8 cellular contexts compared by ENCODE assay signal in the genomic region with DNA sequence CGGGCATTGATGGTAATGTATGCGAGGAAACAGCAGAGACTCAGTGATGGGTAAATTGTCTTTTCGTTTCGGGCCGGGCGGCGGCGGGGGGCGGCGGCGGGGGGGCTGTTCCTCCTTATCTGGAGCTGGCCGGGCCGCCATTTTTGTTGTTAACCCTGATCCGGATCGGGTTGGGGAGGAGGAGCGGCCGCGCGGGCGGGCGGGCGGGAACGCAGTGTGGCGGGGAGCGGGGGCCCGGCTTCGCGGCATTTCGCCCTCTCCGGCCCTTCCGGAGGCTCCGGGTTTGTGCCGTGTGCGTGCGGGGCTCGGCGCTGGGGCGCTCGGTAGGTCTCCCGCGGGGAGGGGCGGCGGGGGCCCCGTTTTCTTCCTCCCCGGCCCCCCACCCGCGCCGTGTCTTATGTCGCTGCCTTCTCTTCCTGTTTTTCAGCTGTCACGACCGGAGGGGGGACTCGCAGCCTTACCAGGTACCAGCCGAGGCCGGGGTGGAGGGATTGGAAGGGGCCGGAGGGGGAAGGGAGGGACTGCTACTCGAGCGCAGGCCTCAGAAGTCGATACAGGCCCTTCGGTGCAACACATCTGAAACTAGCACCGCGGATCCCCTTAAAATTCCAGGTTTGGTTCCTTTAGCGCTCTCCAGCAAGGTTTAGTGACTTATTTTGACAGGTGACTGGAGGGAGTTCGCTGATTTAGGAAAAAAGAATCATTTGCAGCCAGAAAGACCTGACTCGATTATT. TPM values are rescaled to one million over a fixed set of nuclear protein-coding genes. Genes with fewer than 3 reads are reported as not detected.
A peak's percentile ranks its signal among the peaks of the same experiment; 100 is the strongest.
DNase-seq lines count a peak whose midpoint lies in the region; ATAC-seq and TF ChIP-seq lines count a peak whose summit lies in the region.

No MANE protein-coding gene starts in this region.

- H3K9me3 ChIP-seq in heart left ventricle (no peaks in the 10 kb centered on the region), tibial nerve (no peaks in the 10 kb centered on the region)

- H3K27ac Mint-ChIP-seq in activated naive CD8-positive, alpha-beta T cell treated with anti-CD3 and anti-CD28 coated beads, Interleukin-2, amount 50 U/mL, for 24 hours: peak overlapping the region; percentile 94

- peak overlapping the region; percentile 78 to 99 (median 95) for H3K4me3 ChIP-seq in heart left ventricle
- H3K4me3 ChIP-seq in tibial nerve: peak overlapping the region; percentile 70 to 98 (median 90)

- H3K27ac ChIP-seq in heart left ventricle (peak overlapping the region; percentile 96 to 100 (median 100)), tibial nerve (peak overlapping the region; percentile 93 to 98 (median 97))

- peak in 1 of 2 donors; percentile 54 for TF ChIP-seq EP300 in tibial nerve (IDR thresholded peaks at IDR 0.05)

- no peak for TF ChIP-seq POLR2A in heart left ventricle (IDR thresholded peaks at IDR 0.05)
- no peak for TF ChIP-seq POLR2A in tibial nerve (IDR thresholded peaks at IDR 0.05)

- WGBS in heart left ventricle, 4 donors: 0 to 1% (median 0%) methylated on average over 12 to 64 of the region's 64 CpGs
- WGBS in tibial nerve, 2 donors: 0 to 1% methylated on average over 21 to 29 of the region's 64 CpGs

- H3K36me3 ChIP-seq in heart left ventricle (peaks cover 0 to 43% (median 38%) of the 10 kb centered on the region in 9 donors), tibial nerve (peaks cover 0 to 49% (median 5%) of the 10 kb centered on the region in 3 donors)

- ATAC-seq in HG03196 (IDR thresholded peaks at IDR 0.05; ENCODE audit: unreplicated experiment) (peak; percentile 19), SK-N-SH treated with all-trans-retinoic acid at 6 μM for 48 hours (peak; percentile 30), heart left ventricle (peak in 2 of 4 donors; percentile 23 to 27)
- peak; percentile 15 for ATAC-seq in activated naive CD8-positive, alpha-beta T cell treated with anti-CD3 and anti-CD28 coated beads, Interleukin-2, amount 50 U/mL, for 24 hours

- peaks cover 68% of the 10 kb centered on the region for H3K4me1 Mint-ChIP-seq in activated naive CD8-positive, alpha-beta T cell treated with anti-CD3 and anti-CD28 coated beads, Interleukin-2, amount 50 U/mL, for 24 hours

- peak overlapping the region; percentile 92 for H3K4me3 Mint-ChIP-seq in activated naive CD8-positive, alpha-beta T cell treated with anti-CD3 and anti-CD28 coated beads, Interleukin-2, amount 50 U/mL, for 24 hours

- no peak for TF ChIP-seq CTCF in heart left ventricle (IDR thresholded peaks at IDR 0.05)
- TF ChIP-seq CTCF in tibial nerve (IDR thresholded peaks at IDR 0.05): no peak

- H3K9me3 Mint-ChIP-seq in activated naive CD8-positive, alpha-beta T cell treated with anti-CD3 and anti-CD28 coated beads, Interleukin-2, amount 50 U/mL, for 24 hours: no peaks in the 10 kb centered on the region

- H3K4me1 ChIP-seq in heart left ventricle (peaks cover 0 to 58% (median 29%) of the 10 kb centered on the region in 12 donors), tibial nerve (peaks cover 0 to 58% (median 16%) of the 10 kb centered on the region in 4 donors)

- H3K27me3 ChIP-seq in heart left ventricle (no peaks in the 10 kb centered on the region), tibial nerve (no peaks in the 10 kb centered on the region)

- peaks cover 54% of the 10 kb centered on the region for H3K36me3 Mint-ChIP-seq in activated naive CD8-positive, alpha-beta T cell treated with anti-CD3 and anti-CD28 coated beads, Interleukin-2, amount 50 U/mL, for 24 hours (ENCODE audit: low read depth)

- no peaks in the 10 kb centered on the region for H3K27me3 Mint-ChIP-seq in activated naive CD8-positive, alpha-beta T cell treated with anti-CD3 and anti-CD28 coated beads, Interleukin-2, amount 50 U/mL, for 24 hours

- intact Hi-C loops in heart left ventricle (cut with DNase I) (loop anchor here in 7 of 10 donors (5.0 to 10.0 kb wide), 5 partner anchors 49 to 101 kb away; no protein-coding TSS in a partner anchor), posterior cingulate gyrus (cut with DNase I) (loop anchor here (5.0 kb wide), 2 partner anchors 101 to 231 kb away; partner anchors contain the start of gene MPP7)

- DNase-seq in NCI-H345 (lab: John Stamatoyannopoulos, UW) (peak; percentile 47), NCI-H345 treated with DMSO at 0.1 percent for 48 hours (lab: John Stamatoyannopoulos, UW; ENCODE audit: unreplicated experiment) (no peak), heart left ventricle (peak; percentile 73 to 85 (median 77)), posterior cingulate gyrus (peak in 9 of 10 donors; percentile 47 to 92 (median 65)), tibial nerve (ENCODE audit: low spot score in 2 of 2) (peak; percentile 57 to 60)
- DNase-seq in activated naive CD8-positive, alpha-beta T cell treated with anti-CD3 and anti-CD28 coated beads, Interleukin-2, amount 50 U/mL, for 24 hours: peak; percentile 73

TF ChIP-seq in SK-N-SH treated with all-trans-retinoic acid at 6 μM for 48 hours, 23 proteins besides CTCF, POLR2A, EP300 and RAD21:
- TF ChIP-seq PPARA (CRISPR knock-in tag; IDR thresholded peaks at IDR 0.05; ENCODE audit: borderline replicate concordance): no peak
- no peak for TF ChIP-seq ZNF8 (CRISPR knock-in tag; IDR thresholded peaks at IDR 0.05)
- TF ChIP-seq ZC3H10 (CRISPR knock-in tag; IDR thresholded peaks at IDR 0.05): no peak
- peak; percentile 50; the same call in 1 of the 2 replicates for TF ChIP-seq PATZ1 (CRISPR knock-in tag; IDR thresholded peaks at IDR 0.05; ENCODE audit: borderline replicate concordance)
- TF ChIP-seq, protein P1, sequence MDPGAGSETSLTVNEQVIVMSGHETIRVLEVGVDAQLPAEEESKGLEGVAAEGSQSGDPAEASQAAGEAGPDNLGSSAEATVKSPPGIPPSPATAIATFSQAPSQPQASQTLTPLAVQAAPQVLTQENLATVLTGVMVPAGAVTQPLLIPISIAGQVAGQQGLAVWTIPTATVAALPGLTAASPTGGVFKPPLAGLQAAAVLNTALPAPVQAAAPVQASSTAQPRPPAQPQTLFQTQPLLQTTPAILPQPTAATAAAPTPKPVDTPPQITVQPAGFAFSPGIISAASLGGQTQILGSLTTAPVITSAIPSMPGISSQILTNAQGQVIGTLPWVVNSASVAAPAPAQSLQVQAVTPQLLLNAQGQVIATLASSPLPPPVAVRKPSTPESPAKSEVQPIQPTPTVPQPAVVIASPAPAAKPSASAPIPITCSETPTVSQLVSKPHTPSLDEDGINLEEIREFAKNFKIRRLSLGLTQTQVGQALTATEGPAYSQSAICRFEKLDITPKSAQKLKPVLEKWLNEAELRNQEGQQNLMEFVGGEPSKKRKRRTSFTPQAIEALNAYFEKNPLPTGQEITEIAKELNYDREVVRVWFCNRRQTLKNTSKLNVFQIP (CRISPR knock-in tag; IDR thresholded peaks at IDR 0.05; ENCODE audit: borderline replicate concordance, low read depth): no peak

RNA-seq across cellular contexts. Expression of gene WAC, which starts 0.8 kb away (rescaled TPM):
- total RNA-seq in heart left ventricle (100 to 1,000 TPM in 7 of 9 donors, 10 to 100 TPM in 2; 83.6 to 124 (median 104) TPM), tibial nerve (100 to 1,000 TPM; 101 to 131 (median 118) TPM)
- polyA plus RNA-seq in heart left ventricle: 10 to 100 TPM; 16.8 to 66.4 TPM
